In the genomic region with DNA sequence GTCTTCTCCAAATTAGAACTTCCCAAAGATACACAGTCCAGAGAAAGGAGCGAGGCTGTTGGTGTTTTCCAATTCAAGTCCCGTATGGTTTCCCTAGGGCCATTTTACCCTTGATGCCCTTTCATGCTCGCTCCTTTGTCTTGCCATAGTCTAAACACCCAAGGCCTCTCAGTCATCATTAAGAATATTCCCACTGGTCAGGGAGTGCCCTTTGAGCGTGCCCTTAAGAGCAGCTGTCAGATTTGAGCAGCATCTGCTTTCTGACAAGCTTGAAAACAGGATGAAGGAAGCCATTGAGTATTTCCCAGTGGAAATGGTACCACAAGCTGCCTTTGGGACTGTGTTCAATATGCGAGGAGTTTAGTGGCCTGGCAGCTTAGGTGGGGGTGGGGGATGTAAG, we compare ENCODE assay signal across 25 cellular contexts. TPM values are rescaled to one million over a fixed set of nuclear protein-coding genes. Genes with fewer than 3 reads are reported as not detected.
"Had no signal": no experiment of that assay in that cellular context is flagged by ENCODE, and none has a peak within 500 bp of the region (broad histone marks: within the 10 kb centered on the region; RNA-seq: fewer than 3 reads in every experiment).

No MANE protein-coding gene starts in this region.

- ATAC-seq: left colon; left lung; lower lobe of right lung; naive thymus-derived CD8-positive, alpha-beta T cell; psoas muscle; right lobe of liver; stimulated activated effector memory CD8-positive, alpha-beta T cell treated with anti-CD3 and anti-CD28 coated beads, Interleukin-12 subunit alpha, Interleukin-12 subunit beta, amount 100 ng/mL, for 72 hours had no signal

- H3K27me3 ChIP-seq: heart left ventricle, left lung, right atrium auricular region, right lobe of liver, suprapubic skin, tibial artery had no signal

- FAIRE-seq: islet of Langerhans, kidney, small intestine had no signal

- H3K4me3 ChIP-seq: heart left ventricle, left lung, lower lobe of right lung, psoas muscle, right atrium auricular region, right lobe of liver, spleen, suprapubic skin, thoracic aorta, tibial artery had no signal

- H3K9me3 ChIP-seq: heart left ventricle, left lung, lower lobe of right lung, neutrophil, psoas muscle, right atrium auricular region, right lobe of liver, spleen, suprapubic skin, thoracic aorta, tibial artery had no signal

- DNase-seq: heart left ventricle; hypothalamus; immature natural killer cell; kidney; left colon; left lung; lower lobe of right lung; mesendoderm; naive thymus-derived CD8-positive, alpha-beta T cell; occipital lobe; psoas muscle; right lobe of liver; small intestine; spleen; stimulated activated CD4-positive, alpha-beta T cell treated with anti-CD3 and anti-CD28 coated beads, Interleukin-4, amount 100 ng/mL, for 24 hours; stimulated activated naive CD4-positive, alpha-beta T cell; tibial artery had no signal

- H3K79me2 ChIP-seq: parathyroid adenoma had no signal

- H3K4me1 ChIP-seq: left lung, lower lobe of right lung, parathyroid adenoma, psoas muscle, right lobe of liver had no signal

- H3K36me3 ChIP-seq: heart left ventricle, left lung, lower lobe of right lung, neutrophil, right atrium auricular region, right lobe of liver, spleen, suprapubic skin, thoracic aorta, tibial artery had no signal

- H3K27ac ChIP-seq: left lung, lower lobe of right lung, neutrophil, parathyroid adenoma, psoas muscle, right atrium auricular region, right lobe of liver, spleen, suprapubic skin, thoracic aorta, tibial artery had no signal

- H3K9ac ChIP-seq: parathyroid adenoma had no signal

- H2AFZ ChIP-seq: parathyroid adenoma had no signal

RNA-seq across cellular contexts. Expression of a gene that starts 10.4 kb away (rescaled TPM):
- total RNA-seq: mononuclear cell; naive thymus-derived CD8-positive, alpha-beta T cell had no signal
- polyA plus RNA-seq: immature natural killer cell; naive thymus-derived CD8-positive, alpha-beta T cell had no signal
